Comparison of ENCODE assay signal across 22 cellular contexts in genomic region chr12:39392154-39392925, GRCh38. TPM values are rescaled to one million over a fixed set of nuclear protein-coding genes. Genes with fewer than 3 reads are reported as not detected.
DNase-seq lines count a peak whose midpoint lies in the region; ATAC-seq and TF ChIP-seq lines count a peak whose summit lies in the region.
"Had no signal": no experiment of that assay in that cellular context is flagged by ENCODE, and none has a peak within 500 bp of the region (broad histone marks: within the 10 kb centered on the region; RNA-seq: fewer than 3 reads in every experiment).

No MANE protein-coding gene starts in this region.

- POLR2A ChIA-PET in WTC11 (lab: Charles Lee) = no interaction called here

- peaks cover 35% of the 10 kb centered on the region for H3K4me1 ChIP-seq in iPS-20b (ENCODE audit: insufficient read depth, low read length)
- peaks cover 7% of the 10 kb centered on the region for H3K4me1 ChIP-seq in mammary epithelial cell (ENCODE audit: insufficient read depth, low read length)
- H3K4me1 ChIP-seq: gastroesophageal sphincter had no signal

- H3K4me3 ChIP-seq in iPS-20b (ENCODE audit: low read length) (no peak overlapping the region), mammary epithelial cell (replicated peaks in 1 of 3; ENCODE audit: insufficient read depth in 1 of 3, low read depth in 2 of 3, low read length in 3 of 3) (no peak overlapping the region)
- H3K4me3 ChIP-seq: gastroesophageal sphincter, vagina had no signal

- dilution Hi-C loops in mammary epithelial cell (cut with HindIII; ENCODE audit: low sequenced_read_pairs) = no loop called here

- intact Hi-C loops in activated CD4-positive, alpha-beta T cell treated with anti-CD3 and anti-CD28 coated beads, Interleukin-2, amount 10 ng/mL, durations not matched to agents 24 days and 14 days (cut with micrococcal nuclease) = no loop called here
- intact Hi-C loops in mammary epithelial cell (cut with micrococcal nuclease) = no loop called here

- in situ Hi-C loops in mammary epithelial cell (cut with MboI; ENCODE audit: low sequenced_read_pairs in 2 of 2) = no loop called here

- no peak overlapping the region for H3K4me2 ChIP-seq in mammary epithelial cell (ENCODE audit: insufficient read depth, low read depth, low read length)

- H3K27me3 ChIP-seq in iPS-20b (ENCODE audit: insufficient read depth, low read length) (no peaks in the 10 kb centered on the region), mammary epithelial cell (ENCODE audit: insufficient read depth, low read length) (no peaks in the 10 kb centered on the region)
- H3K27me3 ChIP-seq: brain microvascular endothelial cell, gastroesophageal sphincter, neutrophil, vagina had no signal

- no TSS peak for BruUV-seq in mammary epithelial cell (replicated peaks; lab: Mats Ljungman, UMichigan)

- H3K9me3 ChIP-seq in iPS-20b (ENCODE audit: insufficient read depth, low read depth, low read length) = no peaks in the 10 kb centered on the region
- H3K9me3 ChIP-seq in mammary epithelial cell (replicated peaks; ENCODE audit: insufficient read depth, low read length) = no peaks in the 10 kb centered on the region
- H3K9me3 ChIP-seq: gastroesophageal sphincter, neutrophil, vagina had no signal

- ATAC-seq in WTC11 = no peak
- ATAC-seq in stimulated activated effector memory CD8-positive, alpha-beta T cell treated with anti-CD3 and anti-CD28 coated beads, Interleukin-12 subunit alpha, Interleukin-12 subunit beta, amount 100 ng/mL, for 72 hours = no peak
- no peak for ATAC-seq in activated T-helper 17 cell treated with anti-CD3 and anti-CD28 coated beads, Interleukin-2, amount 50 U/mL, for 72 hours (replicated peaks)
- ATAC-seq: gastroesophageal sphincter, left lobe of liver, T-cell had no signal

- DNase-seq in activated CD4-positive, alpha-beta T cell treated with anti-CD3 and anti-CD28 coated beads, Interleukin-2, amount 10 ng/mL, durations not matched to agents 24 days and 14 days = peak; percentile 37
- DNase-seq in activated CD4-positive, alpha-beta T cell treated with anti-CD3 and anti-CD28 coated beads for 48 hours = no peak
- no peak for DNase-seq in WTC11 (ENCODE audit: low spot score)
- DNase-seq in stimulated activated effector memory CD8-positive, alpha-beta T cell treated with anti-CD3 and anti-CD28 coated beads, Interleukin-12 subunit alpha, Interleukin-12 subunit beta, amount 100 ng/mL, for 72 hours (ENCODE audit: low spot score in 2 of 2) = no peak
- DNase-seq in COLO829 (ENCODE audit: low spot score) = no peak
- no peak for DNase-seq in mammary epithelial cell
- DNase-seq: activated CD4-positive, alpha-beta T cell treated with anti-CD3 and anti-CD28 coated beads, Interleukin-2, amount 10 ng/mL, durations not matched to agents 7 days and 5 days; activated naive CD8-positive, alpha-beta T cell treated with anti-CD3 and anti-CD28 coated beads, Interleukin-2, amount 10 ng/mL, durations not matched to agents 7 days and 5 days; brain microvascular endothelial cell; Calu3; EL; HFFc6; NCI-H526; SHP77; stimulated activated CD4-positive, alpha-beta T cell treated with anti-CD3 and anti-CD28 coated beads, Interleukin-12 subunit alpha, Interleukin-12 subunit beta, amount 100 ng/mL, for 4 hours; T-cell had no signal

- H3K79me2 ChIP-seq in mammary epithelial cell (ENCODE audit: insufficient read depth, low read length) = peaks cover 63% of the 10 kb centered on the region

- CTCF ChIA-PET in WTC11 (lab: Charles Lee) (interaction anchor here (3.0 kb wide), 1 partner anchor 17 kb away, joined by 18 read pairs; no protein-coding TSS in a partner anchor), mammary epithelial cell (lab: Charles Lee; ENCODE audit: low non-redundant PET) (no interaction called here)

- no peaks in the 10 kb centered on the region for H3K36me3 ChIP-seq in iPS-20b (ENCODE audit: insufficient read depth, low read depth, low read length)
- peaks cover 2% of the 10 kb centered on the region for H3K36me3 ChIP-seq in mammary epithelial cell (ENCODE audit: insufficient read depth, low read length)
- H3K36me3 ChIP-seq: brain microvascular endothelial cell, gastroesophageal sphincter, neutrophil, vagina had no signal

- TF ChIP-seq CTCF in WTC11 (IDR thresholded peaks at IDR 0.05) = no peak
- TF ChIP-seq CTCF in mammary epithelial cell (conservative IDR thresholded peaks at IDR 0.05 in 1 of 2, IDR thresholded peaks at IDR 0.05 in 1 of 2; ENCODE audit: extremely low read depth in 1 of 2, insufficient read depth in 1 of 2, low read depth in 1 of 2, low read length in 2 of 2) = no peak

- no peak overlapping the region for H3K27ac ChIP-seq in iPS-20b (ENCODE audit: low read length)
- no peak overlapping the region for H3K27ac ChIP-seq in mammary epithelial cell (ENCODE audit: insufficient read depth, low read depth, low read length)
- H3K27ac ChIP-seq: brain microvascular endothelial cell, gastroesophageal sphincter, neutrophil, vagina had no signal

- H4K20me1 ChIP-seq in mammary epithelial cell (ENCODE audit: insufficient read depth, low read length) = no peaks in the 10 kb centered on the region

- no peak overlapping the region for H3K4me3 Mint-ChIP-seq in activated CD4-positive, alpha-beta T cell treated with anti-CD3 and anti-CD28 coated beads, Interleukin-2, amount 10 ng/mL, durations not matched to agents 24 days and 14 days
- H3K4me3 Mint-ChIP-seq in WTC11 = no peak overlapping the region
- no peak overlapping the region for H3K4me3 Mint-ChIP-seq in stimulated activated effector memory CD8-positive, alpha-beta T cell treated with anti-CD3 and anti-CD28 coated beads, Interleukin-12 subunit alpha, Interleukin-12 subunit beta, amount 100 ng/mL, for 72 hours
- H3K4me3 Mint-ChIP-seq in activated T-helper 17 cell treated with anti-CD3 and anti-CD28 coated beads, Interleukin-2, amount 50 U/mL, for 72 hours = no peak overlapping the region
- H3K4me3 Mint-ChIP-seq: activated CD4-positive, alpha-beta T cell treated with anti-CD3 and anti-CD28 coated beads, Interleukin-2, amount 10 ng/mL, durations not matched to agents 7 days and 5 days; activated naive CD8-positive, alpha-beta T cell treated with anti-CD3 and anti-CD28 coated beads, Interleukin-2, amount 10 ng/mL, durations not matched to agents 7 days and 5 days; HFFc6; T-cell had no signal

- no peak overlapping the region for H3K27ac Mint-ChIP-seq in activated CD4-positive, alpha-beta T cell treated with anti-CD3 and anti-CD28 coated beads, Interleukin-2, amount 10 ng/mL, durations not matched to agents 24 days and 14 days
- peak overlapping the region; percentile 71 for H3K27ac Mint-ChIP-seq in WTC11
- peak overlapping the region; percentile 23 for H3K27ac Mint-ChIP-seq in stimulated activated effector memory CD8-positive, alpha-beta T cell treated with anti-CD3 and anti-CD28 coated beads, Interleukin-12 subunit alpha, Interleukin-12 subunit beta, amount 100 ng/mL, for 72 hours
- H3K27ac Mint-ChIP-seq in activated T-helper 17 cell treated with anti-CD3 and anti-CD28 coated beads, Interleukin-2, amount 50 U/mL, for 72 hours = no peak overlapping the region
- H3K27ac Mint-ChIP-seq: activated CD4-positive, alpha-beta T cell treated with anti-CD3 and anti-CD28 coated beads, Interleukin-2, amount 10 ng/mL, durations not matched to agents 7 days and 5 days; activated naive CD8-positive, alpha-beta T cell treated with anti-CD3 and anti-CD28 coated beads, Interleukin-2, amount 10 ng/mL, durations not matched to agents 7 days and 5 days; HFFc6; T-cell had no signal

- H3K9ac ChIP-seq in iPS-20b (ENCODE audit: low read depth, low read length) = 0 out of 2 replicates have a peak overlapping the region, but pooled peaks have one; percentile 5
- no peak overlapping the region for H3K9ac ChIP-seq in mammary epithelial cell (ENCODE audit: insufficient read depth, low read length)

- peaks cover 1% of the 10 kb centered on the region for H3K36me3 Mint-ChIP-seq in activated CD4-positive, alpha-beta T cell treated with anti-CD3 and anti-CD28 coated beads, Interleukin-2, amount 10 ng/mL, durations not matched to agents 24 days and 14 days (ENCODE audit: low read depth)
- H3K36me3 Mint-ChIP-seq in WTC11 = peaks cover 3% of the 10 kb centered on the region; the same call in 1 of the 2 replicates
- no peaks in the 10 kb centered on the region for H3K36me3 Mint-ChIP-seq in stimulated activated effector memory CD8-positive, alpha-beta T cell treated with anti-CD3 and anti-CD28 coated beads, Interleukin-12 subunit alpha, Interleukin-12 subunit beta, amount 100 ng/mL, for 72 hours
- H3K36me3 Mint-ChIP-seq in activated T-helper 17 cell treated with anti-CD3 and anti-CD28 coated beads, Interleukin-2, amount 50 U/mL, for 72 hours (ENCODE audit: low read depth) = no peaks in the 10 kb centered on the region
- H3K36me3 Mint-ChIP-seq: T-cell had no signal

- H3K27me3 Mint-ChIP-seq in activated CD4-positive, alpha-beta T cell treated with anti-CD3 and anti-CD28 coated beads, Interleukin-2, amount 10 ng/mL, durations not matched to agents 24 days and 14 days = no peaks in the 10 kb centered on the region
- H3K27me3 Mint-ChIP-seq in WTC11 (ENCODE audit: low read depth) = no peaks in the 10 kb centered on the region; the same call in 1 of the 2 replicates
- no peaks in the 10 kb centered on the region for H3K27me3 Mint-ChIP-seq in activated T-helper 17 cell treated with anti-CD3 and anti-CD28 coated beads, Interleukin-2, amount 50 U/mL, for 72 hours
- H3K27me3 Mint-ChIP-seq: activated CD4-positive, alpha-beta T cell treated with anti-CD3 and anti-CD28 coated beads, Interleukin-2, amount 10 ng/mL, durations not matched to agents 7 days and 5 days; activated naive CD8-positive, alpha-beta T cell treated with anti-CD3 and anti-CD28 coated beads, Interleukin-2, amount 10 ng/mL, durations not matched to agents 7 days and 5 days; T-cell had no signal

- no peaks in the 10 kb centered on the region for H3K4me1 Mint-ChIP-seq in activated CD4-positive, alpha-beta T cell treated with anti-CD3 and anti-CD28 coated beads, Interleukin-2, amount 10 ng/mL, durations not matched to agents 24 days and 14 days
- peaks cover 72% of the 10 kb centered on the region for H3K4me1 Mint-ChIP-seq in WTC11
- H3K4me1 Mint-ChIP-seq in stimulated activated effector memory CD8-positive, alpha-beta T cell treated with anti-CD3 and anti-CD28 coated beads, Interleukin-12 subunit alpha, Interleukin-12 subunit beta, amount 100 ng/mL, for 72 hours = peaks cover 16% of the 10 kb centered on the region
- H3K4me1 Mint-ChIP-seq in activated T-helper 17 cell treated with anti-CD3 and anti-CD28 coated beads, Interleukin-2, amount 50 U/mL, for 72 hours = peaks cover 10% of the 10 kb centered on the region
- H3K4me1 Mint-ChIP-seq: activated CD4-positive, alpha-beta T cell treated with anti-CD3 and anti-CD28 coated beads, Interleukin-2, amount 10 ng/mL, durations not matched to agents 7 days and 5 days; T-cell had no signal

- 94% methylated on average over 1 of the region's 1 CpG for WGBS in mammary epithelial cell (ENCODE audit: low coverage, missing lambda C conversion rate)

- H3K9me3 Mint-ChIP-seq in activated CD4-positive, alpha-beta T cell treated with anti-CD3 and anti-CD28 coated beads, Interleukin-2, amount 10 ng/mL, durations not matched to agents 24 days and 14 days = no peaks in the 10 kb centered on the region
- H3K9me3 Mint-ChIP-seq in WTC11 = peaks cover 3% of the 10 kb centered on the region; the same call in 1 of the 2 replicates
- H3K9me3 Mint-ChIP-seq in stimulated activated effector memory CD8-positive, alpha-beta T cell treated with anti-CD3 and anti-CD28 coated beads, Interleukin-12 subunit alpha, Interleukin-12 subunit beta, amount 100 ng/mL, for 72 hours = peaks cover 2% of the 10 kb centered on the region
- no peaks in the 10 kb centered on the region for H3K9me3 Mint-ChIP-seq in activated T-helper 17 cell treated with anti-CD3 and anti-CD28 coated beads, Interleukin-2, amount 50 U/mL, for 72 hours
- H3K9me3 Mint-ChIP-seq: activated CD4-positive, alpha-beta T cell treated with anti-CD3 and anti-CD28 coated beads, Interleukin-2, amount 10 ng/mL, durations not matched to agents 7 days and 5 days; activated naive CD8-positive, alpha-beta T cell treated with anti-CD3 and anti-CD28 coated beads, Interleukin-2, amount 10 ng/mL, durations not matched to agents 7 days and 5 days; T-cell had no signal

- no peak overlapping the region for H2AFZ ChIP-seq in mammary epithelial cell (ENCODE audit: low read depth, low read length)

RNA-seq across cellular contexts. Expression of gene KIF21A, which starts 50.6 kb away (rescaled TPM):
- total RNA-seq in activated CD4-positive, alpha-beta T cell treated with anti-CD3 and anti-CD28 coated beads, Interleukin-2, amount 10 ng/mL, durations not matched to agents 24 days and 14 days = 28.1 and 29.5 TPM in 2 replicates
- total RNA-seq in WTC11 (2021) (24.5 to 34.7 TPM (median 26.4 TPM) in 3 replicates), mammary epithelial cell (10 to 100 TPM; 43.0 to 45.3 TPM)
- 10 to 100 TPM; 14.8 to 19.6 TPM for total RNA-seq in activated T-helper 17 cell treated with anti-CD3 and anti-CD28 coated beads, Interleukin-2, amount 50 U/mL, for 72 hours
- polyA plus RNA-seq in mammary epithelial cell = 18.8 TPM
- 37.0 TPM for polyA minus RNA-seq in mammary epithelial cell

Comparison
In these comparisons a context has a peak if more than half of its experiments do, and no peak if none do; other contexts are left out.
1. H3K27ac Mint-ChIP-seq: peak in WTC11 (single experiment) and stimulated activated effector memory CD8-positive, alpha-beta T cell treated with anti-CD3 and anti-CD28 coated beads, Interleukin-12 subunit alpha, Interleukin-12 subunit beta, amount 100 ng/mL, for 72 hours (single experiment); none in activated CD4-positive, alpha-beta T cell treated with anti-CD3 and anti-CD28 coated beads, Interleukin-2, amount 10 ng/mL, durations not matched to agents 24 days and 14 days (single experiment) and activated T-helper 17 cell treated with anti-CD3 and anti-CD28 coated beads, Interleukin-2, amount 50 U/mL, for 72 hours (single experiment).